ENCODE assay signal across 11 cellular contexts in the genomic region with DNA sequence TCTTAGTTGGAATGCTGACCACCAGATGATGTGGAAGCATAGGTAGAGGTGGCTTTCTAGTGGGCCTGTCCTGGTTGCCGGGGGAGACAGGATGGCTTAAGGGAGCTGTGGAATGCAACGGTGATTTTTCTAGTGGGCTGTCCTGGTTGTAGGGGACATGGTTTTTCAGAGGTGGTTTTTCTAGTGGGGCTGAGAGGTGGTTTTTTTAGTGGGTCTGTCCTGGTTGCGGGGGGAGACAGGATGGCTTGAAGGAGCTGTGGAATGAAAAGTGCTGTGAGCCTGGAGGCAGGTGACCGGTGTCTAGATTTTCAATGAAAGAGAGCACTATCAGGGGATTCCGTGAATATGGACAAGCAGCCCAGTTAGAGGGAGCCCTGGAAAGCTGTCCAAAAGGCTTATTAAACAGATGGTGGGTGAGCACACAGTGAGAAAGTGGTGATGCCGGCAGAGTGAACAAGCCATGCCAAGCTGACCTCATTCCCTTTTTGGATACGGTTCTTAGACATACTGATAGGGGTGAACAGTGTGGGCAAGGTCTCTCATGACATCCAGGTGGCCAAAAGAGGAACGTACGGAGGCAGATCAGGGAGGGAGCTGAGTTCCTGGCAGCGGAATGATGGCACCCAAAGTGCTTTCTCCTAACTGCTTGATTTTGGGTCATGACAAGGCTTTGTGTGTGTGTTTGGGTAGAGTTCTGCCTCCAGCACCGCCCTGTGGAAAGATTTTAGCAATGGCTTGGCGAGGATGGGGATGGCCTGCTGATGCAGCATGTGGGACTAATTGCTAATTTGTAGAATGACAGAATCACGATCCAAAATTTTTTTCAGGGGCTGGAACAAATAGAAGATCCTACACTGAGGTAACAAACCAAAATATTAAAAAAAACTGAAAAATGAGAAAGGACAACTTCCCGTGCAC.
"Had no signal": no experiment of that assay in that cellular context is flagged by ENCODE, and none has a peak within 500 bp of the region (broad histone marks: within the 10 kb centered on the region; RNA-seq: fewer than 3 reads in every experiment).

No MANE protein-coding gene starts in this region.

- H3K27ac Mint-ChIP-seq: activated CD8-positive, alpha-beta T cell treated with anti-CD3 and anti-CD28 coated beads, Interleukin-2, amount 10 ng/mL, durations not matched to agents 7 days and 5 days; natural killer cell had no signal

- ATAC-seq: activated CD8-positive, alpha-beta T cell treated with anti-CD3 and anti-CD28 coated beads, Interleukin-2, amount 10 ng/mL, durations not matched to agents 7 days and 5 days; heart left ventricle; natural killer cell; sciatic nerve had no signal

- H3K4me3 ChIP-seq: ascending aorta, colonic mucosa, heart left ventricle had no signal

- H3K4me3 Mint-ChIP-seq: activated CD8-positive, alpha-beta T cell treated with anti-CD3 and anti-CD28 coated beads, Interleukin-2, amount 10 ng/mL, durations not matched to agents 7 days and 5 days; natural killer cell had no signal

- H3K36me3 Mint-ChIP-seq: natural killer cell had no signal

- H3K36me3 ChIP-seq: ascending aorta, colonic mucosa, heart left ventricle had no signal

- H3K27me3 ChIP-seq: ascending aorta, colonic mucosa had no signal

- H3K4me1 ChIP-seq: ascending aorta, colonic mucosa, heart left ventricle had no signal

- H3K9me3 ChIP-seq: ascending aorta, colonic mucosa, heart left ventricle had no signal

- DNase-seq: activated CD8-positive, alpha-beta memory T cell treated with anti-CD3 and anti-CD28 coated beads, Interleukin-2, amount 50 U/mL, for 48 hours; activated CD8-positive, alpha-beta T cell treated with anti-CD3 and anti-CD28 coated beads, Interleukin-2, amount 10 ng/mL, durations not matched to agents 7 days and 5 days; colonic mucosa; foreskin melanocyte; heart left ventricle; mammary epithelial cell; natural killer cell; stimulated activated CD4-positive, alpha-beta T cell treated with anti-CD3 and anti-CD28 coated beads, Interleukin-2, amount 100 ng/mL, for 48 hours; stimulated activated naive CD4-positive, alpha-beta T cell treated with Interleukin-2 at 50 U/mL for 16 hours had no signal

- H3K27ac ChIP-seq: ascending aorta, colonic mucosa, heart left ventricle had no signal

- H3K4me1 Mint-ChIP-seq: natural killer cell had no signal

- H3K9me3 Mint-ChIP-seq: natural killer cell had no signal
